8 cellular contexts compared by ENCODE assay signal in the genomic region with DNA sequence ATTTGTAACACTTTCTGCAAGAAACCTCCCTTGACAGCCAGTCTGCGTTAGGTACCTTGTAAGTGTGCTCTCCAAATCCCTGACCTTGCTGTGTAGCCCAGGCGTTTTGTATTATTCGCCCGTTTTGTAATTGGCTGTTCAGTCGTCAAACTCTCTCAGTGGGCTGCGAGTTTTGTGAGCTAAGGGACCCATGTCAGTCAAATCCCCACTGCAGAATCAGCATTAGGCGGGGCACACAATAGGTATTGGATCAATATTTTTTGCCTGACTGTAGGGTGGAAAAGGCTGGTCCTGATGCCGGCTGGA. TPM values are rescaled to one million over a fixed set of nuclear protein-coding genes. Genes with fewer than 3 reads are reported as not detected.
DNase-seq lines count a peak whose midpoint lies in the region; ATAC-seq and TF ChIP-seq lines count a peak whose summit lies in the region.

No MANE protein-coding gene starts in this region.

- H3K9me3 ChIP-seq in esophagus muscularis mucosa, result no peaks in the 10 kb centered on the region

- TF ChIP-seq CTCF in RWPE1 (conservative IDR thresholded peaks at IDR 0.05; ENCODE audit: low read depth), result no peak
- TF ChIP-seq CTCF in esophagus muscularis mucosa (IDR thresholded peaks at IDR 0.05), result no peak

- H3K4me3 ChIP-seq in GM08714 (ENCODE audit: low read length) (peak overlapping the region; percentile 51), esophagus muscularis mucosa (peak overlapping the region; percentile 73 to 87 (median 80))

- TF ChIP-seq POLR2A in esophagus muscularis mucosa (IDR thresholded peaks at IDR 0.05; ENCODE audit: low read depth), result no peak

- 17% methylated on average over 8 of the region's 8 CpGs for WGBS in esophagus muscularis mucosa

- no peak for DNase-seq in RWPE1 (ENCODE audit: low spot score)
- no peak for DNase-seq in esophagus muscularis mucosa (ENCODE audit: extremely low spot score)
- DNase-seq in retina, result peak; percentile 47
- no peak for DNase-seq in medulla oblongata (ENCODE audit: extremely low spot score)
- no peak for DNase-seq in activated CD8-positive, alpha-beta memory T cell treated with anti-CD3 and anti-CD28 coated beads, Interleukin-2, amount 50 U/mL, for 4 hours
- DNase-seq in NOMO-1 treated with DMSO at 0.1 percent for 48 hours (lab: John Stamatoyannopoulos, UW; ENCODE audit: unreplicated experiment), result no peak

- no peak for ATAC-seq in HG02938 (IDR thresholded peaks at IDR 0.05; ENCODE audit: unreplicated experiment)

- CTCF ChIA-PET in RWPE1 (lab: Yijun Ruan, JAX), result interaction anchor here (0.7 kb wide), 2 partner anchors 83 to 596 kb away, joined by 3 to 4 read pairs; no protein-coding TSS in a partner anchor

- no peak for TF ChIP-seq EP300 in esophagus muscularis mucosa (IDR thresholded peaks at IDR 0.05)

- peaks cover 9 to 33% (median 23%) of the 10 kb centered on the region in 4 donors for H3K36me3 ChIP-seq in esophagus muscularis mucosa

- peaks cover 7 to 24% (median 15%) of the 10 kb centered on the region in 4 donors for H3K4me1 ChIP-seq in esophagus muscularis mucosa

- H3K27me3 ChIP-seq in esophagus muscularis mucosa, result no peaks in the 10 kb centered on the region

- H3K27ac ChIP-seq in RWPE1, result peak overlapping the region; percentile 87
- peak overlapping the region; percentile 91 to 97 (median 94) for H3K27ac ChIP-seq in esophagus muscularis mucosa (replicated peaks in 1 of 4)

- POLR2A ChIA-PET in RWPE1 (lab: Yijun Ruan, JAX; ENCODE audit: low non-redundant PET), result interaction anchor here (1.3 kb wide), 1 partner anchor 43 kb away, joined by 5 read pairs; a partner anchor contains a TSS

- intact Hi-C loops in esophagus muscularis mucosa (cut with DNase I), result loop anchor here (5.0 to 10.0 kb wide), 2 partner anchors 79 to 336 kb away; no protein-coding TSS in a partner anchor

RNA-seq across cellular contexts. Expression of a gene that starts 0.7 kb away (rescaled TPM):
- total RNA-seq in esophagus muscularis mucosa, result 10 to 100 TPM in 3 of 4 donors, 1 to 10 TPM in 1; 8.3 to 15.4 (median 13.4) TPM

RNA-seq across cellular contexts. Expression of a gene that starts 23.9 kb away (rescaled TPM):
- total RNA-seq in esophagus muscularis mucosa, result 10 to 100 TPM in 3 of 4 donors, 1 to 10 TPM in 1; 7.9 to 42.9 (median 31.4) TPM

RNA-seq across cellular contexts. Expression of a gene that starts 32.1 kb away (rescaled TPM):
- total RNA-seq in esophagus muscularis mucosa, result not detected

RNA-seq across cellular contexts. Expression of a gene that starts 34.8 kb away (rescaled TPM):
- total RNA-seq in esophagus muscularis mucosa, result 1 to 10 TPM; 2.9 to 6.5 (median 4.8) TPM

RNA-seq across cellular contexts. Expression of a gene that starts 43.8 kb away (rescaled TPM):
- 10 to 100 TPM in 2 of 4 donors, 1 to 10 TPM in 2; 2.5 to 11.0 (median 7.8) TPM for total RNA-seq in esophagus muscularis mucosa
